2 cellular contexts compared by ENCODE assay signal in the genomic region with DNA sequence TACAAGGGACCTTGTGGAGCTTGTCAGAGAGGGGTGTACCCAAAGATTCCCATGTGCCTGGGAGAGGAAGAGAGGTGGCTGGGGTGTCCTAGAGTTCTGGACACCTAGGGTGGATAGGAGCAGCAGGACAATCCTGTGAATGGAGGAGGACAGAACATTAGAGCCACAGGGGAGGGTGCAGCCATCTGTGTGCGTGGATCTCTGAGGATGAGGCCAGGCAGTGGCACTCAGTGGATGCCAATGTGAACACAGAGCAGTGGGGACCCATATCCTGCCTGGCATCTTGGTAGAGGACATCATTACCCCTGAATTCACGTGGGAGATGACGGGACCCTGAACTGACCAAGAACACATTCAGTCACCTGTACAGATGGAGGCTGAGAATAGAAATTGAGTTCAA.
TF ChIP-seq lines count a peak whose summit lies in the region.

No MANE protein-coding gene starts in this region.

TF ChIP-seq in H1, 55 proteins besides CTCF, POLR2A, EP300 and RAD21:
- TF ChIP-seq TEAD4 (IDR thresholded peaks at IDR 0.05; ENCODE audit: low read depth, low read length) (no peak), KDM4A (IDR thresholded peaks at IDR 0.05; ENCODE audit: low read depth, low read length, severe bottlenecking) (no peak), SP4 (IDR thresholded peaks at IDR 0.05; ENCODE audit: low read length) (no peak), GABPA (IDR thresholded peaks at IDR 0.05; ENCODE audit: borderline replicate concordance, insufficient read depth, low read length) (no peak), YY1 (IDR thresholded peaks at IDR 0.05; ENCODE audit: low read depth, low read length) (no peak), MAFK (IDR thresholded peaks at IDR 0.05; ENCODE audit: low read depth, low read length) (no peak), CHD2 (IDR thresholded peaks at IDR 0.05; ENCODE audit: low read length) (no peak), BACH1 (IDR thresholded peaks at IDR 0.05; ENCODE audit: low read length) (no peak), POU5F1 (IDR thresholded peaks at IDR 0.05; ENCODE audit: low read depth, low read length) (no peak), RXRA (IDR thresholded peaks at IDR 0.05; ENCODE audit: insufficient read depth, low read depth, low read length) (no peak), ASH2L (IDR thresholded peaks at IDR 0.05; ENCODE audit: low read length) (no peak), PHF8 (conservative IDR thresholded peaks at IDR 0.05; ENCODE audit: low read depth, low read length) (no peak), SP1 (IDR thresholded peaks at IDR 0.05; ENCODE audit: low read depth, low read length) (no peak)

TF ChIP-seq in HEK293T, 16 proteins besides CTCF, POLR2A, EP300 and RAD21:
- TF ChIP-seq FOXM1 (IDR thresholded peaks at IDR 0.05; ENCODE audit: borderline replicate concordance): no peak
- no peak for TF ChIP-seq L3MBTL2 (conservative IDR thresholded peaks at IDR 0.05)
- TF ChIP-seq TARDBP (IDR thresholded peaks at IDR 0.05): no peak
- no peak for TF ChIP-seq SUZ12 (IDR thresholded peaks at IDR 0.05)
- no peak for TF ChIP-seq FOXA1 (IDR thresholded peaks at IDR 0.05)
- no peak for TF ChIP-seq FOXK2 (IDR thresholded peaks at IDR 0.05)
- TF ChIP-seq SP1 (IDR thresholded peaks at IDR 0.05): no peak
- TF ChIP-seq ELF4 (IDR thresholded peaks at IDR 0.05): no peak
- TF ChIP-seq ARNT (IDR thresholded peaks at IDR 0.05): no peak
- TF ChIP-seq CTBP1 (IDR thresholded peaks at IDR 0.05; ENCODE audit: borderline replicate concordance): no peak
- TF ChIP-seq ZNF384 (IDR thresholded peaks at IDR 0.05): no peak
